In genomic region chr2:87996570-87996969, GRCh38 we compare ENCODE assay signal across 21 cellular contexts. TPM values are rescaled to one million over a fixed set of nuclear protein-coding genes. Genes with fewer than 3 reads are reported as not detected.
"Had no signal": no experiment of that assay in that cellular context is flagged by ENCODE, and none has a peak within 500 bp of the region (broad histone marks: within the 10 kb centered on the region; RNA-seq: fewer than 3 reads in every experiment).

No MANE protein-coding gene starts in this region.

- H3K9me3 ChIP-seq: lower lobe of right lung, pancreas had no signal

- H3K27me3 ChIP-seq: foreskin keratinocyte, neural progenitor cell, pancreas had no signal

- H3K4me3 ChIP-seq: lower lobe of right lung, neural progenitor cell, pancreas had no signal

- H3K27ac ChIP-seq: foreskin keratinocyte, lower lobe of right lung, neural progenitor cell, pancreas had no signal

- H3K4me3 Mint-ChIP-seq: activated B cell treated with CpG ODN at 0.5 μM for 24 hours; activated CD4-positive, alpha-beta T cell treated with anti-CD3 and anti-CD28 coated beads, Interleukin-2, amount 10 ng/mL, durations not matched to agents 24 days and 14 days; activated naive CD8-positive, alpha-beta T cell; brain; central memory CD8-positive, alpha-beta T cell; dendritic cell treated with granulocyte-macrophage colony-stimulating factor and Interleukin-4, amounts not matched to agents 40 ng/mL and 50 ng/mL, for 4 days; neural progenitor cell; T-helper 1 cell treated with Interleukin-12 subunit alpha and Interleukin-12 subunit beta and Interleukin-4 antibody, amounts not matched to agents 30 μg/mL and 1 μg/mL, for 36 hours had no signal

- H3K4me1 ChIP-seq: foreskin keratinocyte, lower lobe of right lung, neural progenitor cell, pancreas had no signal

- DNase-seq: activated B cell treated with CpG ODN at 0.5 μM for 24 hours; activated CD4-positive, alpha-beta T cell treated with anti-CD3 and anti-CD28 coated beads, Interleukin-2, amount 10 ng/mL, durations not matched to agents 24 days and 14 days; activated CD8-positive, alpha-beta memory T cell treated with anti-CD3 and anti-CD28 coated beads, Interleukin-2, amount 50 U/mL, for 48 hours; activated gamma-delta T cell treated with Interleukin-2 at 50 U/mL for 16 hours; amygdala; effector memory CD4-positive, alpha-beta T cell; foreskin keratinocyte; head of caudate nucleus; lower lobe of right lung; midbrain; pancreas; stimulated activated naive CD8-positive, alpha-beta T cell treated with anti-CD3 and anti-CD28 coated beads, Interleukin-15, Interleukin-2, amounts not matched to agents 100 U/mL and 50 U/mL, for 24 hours; trophoblast cell had no signal

- H3K4me1 Mint-ChIP-seq: central memory CD8-positive, alpha-beta T cell; neural progenitor cell had no signal

- H3K36me3 Mint-ChIP-seq: brain, neural progenitor cell had no signal

- H3K36me3 ChIP-seq: lower lobe of right lung, neural progenitor cell, pancreas had no signal

- ATAC-seq: foreskin keratinocyte; lower lobe of right lung; pancreas; sciatic nerve; stimulated activated naive CD8-positive, alpha-beta T cell treated with anti-CD3 and anti-CD28 coated beads, Interleukin-15, Interleukin-2, amounts not matched to agents 100 U/mL and 50 U/mL, for 24 hours had no signal

- H3K4me2 ChIP-seq: neural progenitor cell had no signal

- H2AFZ ChIP-seq: neural progenitor cell had no signal

- H3K27ac Mint-ChIP-seq: activated B cell treated with CpG ODN at 0.5 μM for 24 hours; activated CD4-positive, alpha-beta T cell treated with anti-CD3 and anti-CD28 coated beads, Interleukin-2, amount 10 ng/mL, durations not matched to agents 24 days and 14 days; activated naive CD8-positive, alpha-beta T cell; brain; dendritic cell treated with granulocyte-macrophage colony-stimulating factor and Interleukin-4, amounts not matched to agents 40 ng/mL and 50 ng/mL, for 4 days; neural progenitor cell; T-helper 1 cell treated with Interleukin-12 subunit alpha and Interleukin-12 subunit beta and Interleukin-4 antibody, amounts not matched to agents 30 μg/mL and 1 μg/mL, for 36 hours had no signal

- H3K27me3 Mint-ChIP-seq: activated B cell treated with CpG ODN at 0.5 μM for 24 hours; central memory CD8-positive, alpha-beta T cell had no signal

- H3K9me3 Mint-ChIP-seq: activated B cell treated with CpG ODN at 0.5 μM for 24 hours; activated CD4-positive, alpha-beta T cell treated with anti-CD3 and anti-CD28 coated beads, Interleukin-2, amount 10 ng/mL, durations not matched to agents 24 days and 14 days; brain; central memory CD8-positive, alpha-beta T cell; dendritic cell treated with granulocyte-macrophage colony-stimulating factor and Interleukin-4, amounts not matched to agents 40 ng/mL and 50 ng/mL, for 4 days; neural progenitor cell; T-helper 1 cell treated with Interleukin-12 subunit alpha and Interleukin-12 subunit beta and Interleukin-4 antibody, amounts not matched to agents 30 μg/mL and 1 μg/mL, for 36 hours had no signal

RNA-seq across cellular contexts. Expression of gene RNU2-63P, which starts 19.8 kb away (rescaled TPM):
- total RNA-seq: lower lobe of right lung, myocyte had no signal
- polyA plus RNA-seq: foreskin keratinocyte, pancreas had no signal
